ENCODE assay signal across 2 cellular contexts in the genomic region with DNA sequence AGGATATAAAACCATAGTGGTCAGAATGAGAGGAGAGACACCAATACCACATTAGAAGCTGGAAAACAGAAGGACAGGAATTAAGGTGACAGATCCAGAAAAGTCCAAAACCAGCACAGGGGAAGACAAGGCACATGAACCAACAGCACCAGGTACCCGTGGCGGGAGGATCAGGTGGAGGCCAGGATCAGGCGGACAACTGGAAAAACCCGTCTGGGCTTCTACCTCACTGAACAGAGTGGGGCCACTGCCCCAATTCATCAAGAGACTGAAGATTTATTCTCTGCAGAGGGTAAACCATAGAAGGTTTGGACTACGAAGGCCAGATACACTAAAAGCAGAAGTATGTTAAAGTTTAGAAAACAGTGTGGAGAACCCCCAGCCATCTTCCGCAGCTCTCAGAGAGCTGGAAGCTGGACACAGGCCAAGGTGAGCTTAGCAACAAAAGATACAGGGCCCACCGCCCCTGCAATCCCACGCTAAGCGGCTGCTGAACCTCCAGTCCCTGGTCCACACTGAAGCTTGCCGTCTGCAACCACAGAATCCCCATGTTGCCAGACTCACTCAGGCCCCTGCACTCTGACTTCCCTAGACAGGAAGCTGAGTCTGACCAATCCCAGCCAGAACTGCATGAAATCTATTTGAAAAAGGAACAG.
TF ChIP-seq lines count a peak whose summit lies in the region.

No MANE protein-coding gene starts in this region.

TF ChIP-seq in GM23338, 12 proteins besides CTCF, POLR2A, EP300 and RAD21:
- TF ChIP-seq CREB1 (CRISPR knock-in tag; IDR thresholded peaks at IDR 0.05; ENCODE audit: low read depth) (no peak), EZH2 (IDR thresholded peaks at IDR 0.05; ENCODE audit: low read depth, unreplicated experiment) (no peak)

TF ChIP-seq in SK-N-SH, 30 proteins besides CTCF, POLR2A, EP300 and RAD21:
- TF ChIP-seq YY1 (IDR thresholded peaks at IDR 0.05; ENCODE audit: low read depth) (no peak), MXI1 (IDR thresholded peaks at IDR 0.05; ENCODE audit: low read depth, low read length) (no peak), FOXM1 (IDR thresholded peaks at IDR 0.05; ENCODE audit: low read depth) (no peak), GATA2 (CRISPR knock-in tag; IDR thresholded peaks at IDR 0.05) (no peak), TEAD4 (IDR thresholded peaks at IDR 0.05; ENCODE audit: borderline replicate concordance, insufficient read depth) (no peak), NFIC (IDR thresholded peaks at IDR 0.05; ENCODE audit: borderline replicate concordance) (no peak), REST (IDR thresholded peaks at IDR 0.05; ENCODE audit: low read depth, low read length) (no peak), TCF12 (IDR thresholded peaks at IDR 0.05) (no peak), ZBTB33 (IDR thresholded peaks at IDR 0.05; ENCODE audit: borderline replicate concordance, low read depth) (no peak), POLR2AphosphoS5 (IDR thresholded peaks at IDR 0.05; ENCODE audit: low read depth, low read length) (no peak), RCOR1 (IDR thresholded peaks at IDR 0.05; ENCODE audit: low read length) (no peak), MEF2A (IDR thresholded peaks at IDR 0.05; ENCODE audit: borderline replicate concordance, low read depth) (no peak), RFX5 (IDR thresholded peaks at IDR 0.05; ENCODE audit: low read length) (no peak), RXRA (IDR thresholded peaks at IDR 0.05; ENCODE audit: borderline replicate concordance, low read depth) (no peak), MAX (IDR thresholded peaks at IDR 0.05; ENCODE audit: low read depth) (no peak), NRF1 (IDR thresholded peaks at IDR 0.05; ENCODE audit: low read depth, low read length) (no peak), JUND (IDR thresholded peaks at IDR 0.05) (no peak)
